ENCODE assay signal across 8 cellular contexts in the genomic region with DNA sequence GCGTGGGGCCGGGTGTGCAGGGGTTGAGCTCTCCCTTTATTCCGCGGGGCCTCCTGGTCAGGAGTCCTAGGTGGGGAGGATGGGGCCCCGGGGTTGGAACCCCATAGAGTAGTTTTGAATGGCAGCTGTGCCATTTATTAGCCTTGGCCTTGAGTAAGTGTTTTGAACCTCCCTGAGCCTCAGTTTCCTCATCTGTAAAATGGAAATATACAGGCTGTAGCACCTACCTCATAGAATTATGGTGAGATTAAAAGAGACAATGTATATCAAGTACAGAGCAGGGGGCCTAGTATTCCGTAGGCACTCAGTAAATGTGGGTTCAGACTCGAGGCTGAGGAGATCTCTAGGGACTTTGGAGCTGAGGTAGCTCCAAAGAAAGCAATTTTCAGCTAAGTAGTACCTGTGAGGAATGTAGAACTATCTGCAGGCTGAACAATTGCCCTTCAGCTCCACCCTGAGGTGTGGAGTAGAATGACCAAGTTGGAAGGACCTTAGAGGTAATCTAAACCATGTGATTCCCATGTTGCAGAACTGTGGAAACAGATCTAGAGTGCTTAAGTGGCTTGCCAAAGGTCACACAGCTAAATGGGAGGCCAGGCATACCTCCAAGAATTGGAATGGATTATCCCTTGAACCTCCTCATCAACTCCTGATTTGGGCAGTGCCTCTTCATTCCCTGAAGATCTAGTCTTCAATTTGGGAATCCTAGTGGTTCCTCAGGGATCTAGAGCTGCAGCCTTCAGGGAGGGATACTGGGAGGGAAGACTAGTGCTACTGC. TPM values are rescaled to one million over a fixed set of nuclear protein-coding genes. Genes with fewer than 3 reads are reported as not detected.
A peak's percentile ranks its signal among the peaks of the same experiment; 100 is the strongest.
DNase-seq lines count a peak whose midpoint lies in the region; ATAC-seq and TF ChIP-seq lines count a peak whose summit lies in the region.

No MANE protein-coding gene starts in this region.

- H3K27ac ChIP-seq in BLaER1, result peak overlapping the region; percentile 79
- no peak overlapping the region for H3K27ac ChIP-seq in fibroblast of lung (ENCODE audit: insufficient read depth, low read length)
- H3K27ac ChIP-seq in neural cell (ENCODE audit: low read length), result no peak overlapping the region

- peak overlapping the region; percentile 52 for H2AFZ ChIP-seq in fibroblast of lung (ENCODE audit: low read length)
- peak overlapping the region; percentile 21 for H2AFZ ChIP-seq in neural cell (ENCODE audit: low read depth, low read length)

- H3K9me3 ChIP-seq in BLaER1 (no peaks in the 10 kb centered on the region), fibroblast of lung (ENCODE audit: control insufficient read depth, insufficient read depth, low read depth, low read length) (no peaks in the 10 kb centered on the region), neural cell (ENCODE audit: low read length) (no peaks in the 10 kb centered on the region)

- H3K36me3 ChIP-seq in BLaER1, result peaks cover 26% of the 10 kb centered on the region; the same call in 1 of the 2 replicates
- no peaks in the 10 kb centered on the region for H3K36me3 ChIP-seq in fibroblast of lung (ENCODE audit: control insufficient read depth, insufficient read depth, low read length)
- H3K36me3 ChIP-seq in neural cell (ENCODE audit: insufficient read depth, low read length), result no peaks in the 10 kb centered on the region

- no peak for TF ChIP-seq RAD21 in neural cell (conservative IDR thresholded peaks at IDR 0.05)

- H4K20me1 ChIP-seq in BLaER1 (0 out of 2 replicates have a peak, but pooled peaks cover 8% of the 10 kb centered on the region), fibroblast of lung (ENCODE audit: control insufficient read depth, extremely low read depth, insufficient read depth, low read length) (no peaks in the 10 kb centered on the region), neural cell (ENCODE audit: insufficient read depth) (no peaks in the 10 kb centered on the region)

- H3K27me3 ChIP-seq in BLaER1 (no peaks in the 10 kb centered on the region), fibroblast of lung (ENCODE audit: control insufficient read depth, insufficient read depth, low read length) (no peaks in the 10 kb centered on the region), neural cell (ENCODE audit: insufficient read depth, low read depth, low read length) (no peaks in the 10 kb centered on the region)

- peak overlapping the region; percentile 87 for H3K4me2 ChIP-seq in BLaER1
- peak overlapping the region; percentile 60 for H3K4me2 ChIP-seq in fibroblast of lung (ENCODE audit: extremely low read depth, insufficient read depth, low read length)
- no peak overlapping the region for H3K4me2 ChIP-seq in neural cell (ENCODE audit: low read length)

- no peak for TF ChIP-seq EP300 in neural cell (conservative IDR thresholded peaks at IDR 0.05; ENCODE audit: poor library complexity, severe bottlenecking)

- DNase-seq in NCI-H2227 treated with DMSO at 0.1 percent for 48 hours (lab: John Stamatoyannopoulos, UW) (peak; percentile 55), fibroblast of lung (ENCODE audit: low read depth in 2 of 2) (peak; percentile 33 to 43), inferior parietal cortex (ENCODE audit: extremely low spot score) (no peak)
- peak; percentile 46 for DNase-seq in activated CD4-positive, alpha-beta T cell treated with anti-CD3 and anti-CD28 coated beads, Interleukin-2, amount 50 U/mL, for 1 hour

- H3K4me3 ChIP-seq in BLaER1 (peak overlapping the region; percentile 82), fibroblast of lung (replicated peaks in 1 of 4; ENCODE audit: control extremely low read depth in 1 of 4, insufficient read depth in 1 of 4, low read depth in 3 of 4, low read length in 4 of 4) (peak overlapping the region; percentile 47 to 90 (median 77)), neural cell (ENCODE audit: low read length) (peak overlapping the region; percentile 73)

- ATAC-seq in GM18861 (IDR thresholded peaks at IDR 0.05; ENCODE audit: unreplicated experiment) (peak; percentile 78), HG03095 (IDR thresholded peaks at IDR 0.05; ENCODE audit: unreplicated experiment) (peak; percentile 57)

- no peaks in the 10 kb centered on the region for H3F3A ChIP-seq in neural cell (ENCODE audit: insufficient read depth, low read length, poor library complexity, severe bottlenecking)

- H3K4me1 ChIP-seq in BLaER1 (peaks cover 18% of the 10 kb centered on the region), fibroblast of lung (ENCODE audit: control insufficient read depth, extremely low read depth, insufficient read depth, low read length) (no peaks in the 10 kb centered on the region)

- TF ChIP-seq CTCF in fibroblast of lung (conservative IDR thresholded peaks at IDR 0.05 in 1 of 2, IDR thresholded peaks at IDR 0.05 in 1 of 2; ENCODE audit: low read depth in 1 of 2, low read length in 2 of 2) (peak; percentile 14 to 22), neural cell (IDR thresholded peaks at IDR 0.05; ENCODE audit: poor library complexity, severe bottlenecking) (no peak)

- H3K9ac ChIP-seq in BLaER1, result peak overlapping the region; percentile 83
- H3K9ac ChIP-seq in fibroblast of lung (ENCODE audit: insufficient read depth, low read length), result no peak overlapping the region
- H3K9ac ChIP-seq in neural cell (ENCODE audit: low read length), result peak overlapping the region; percentile 48

- no peaks in the 10 kb centered on the region for H3K9me2 ChIP-seq in neural cell (ENCODE audit: insufficient read depth, low read length)

- H3K79me2 ChIP-seq in fibroblast of lung (ENCODE audit: control insufficient read depth, insufficient read depth, low read length) (no peaks in the 10 kb centered on the region), neural cell (replicated peaks; ENCODE audit: insufficient read depth, low read length) (no peaks in the 10 kb centered on the region)

TF ChIP-seq in neural cell, 6 proteins besides CTCF, POLR2A, EP300 and RAD21:
- TF ChIP-seq POLR2AphosphoS5 (IDR thresholded peaks at IDR 0.05) (no peak), SMC3 (conservative IDR thresholded peaks at IDR 0.05; ENCODE audit: poor library complexity) (no peak), EZH2 (IDR thresholded peaks at IDR 0.05; ENCODE audit: borderline replicate concordance, insufficient read depth, low read length, poor library complexity, severe bottlenecking) (no peak), TAF1 (IDR thresholded peaks at IDR 0.05; ENCODE audit: low read depth) (no peak), MXI1 (conservative IDR thresholded peaks at IDR 0.05; ENCODE audit: poor library complexity, severe bottlenecking) (no peak)
- TF ChIP-seq, protein P1, sequence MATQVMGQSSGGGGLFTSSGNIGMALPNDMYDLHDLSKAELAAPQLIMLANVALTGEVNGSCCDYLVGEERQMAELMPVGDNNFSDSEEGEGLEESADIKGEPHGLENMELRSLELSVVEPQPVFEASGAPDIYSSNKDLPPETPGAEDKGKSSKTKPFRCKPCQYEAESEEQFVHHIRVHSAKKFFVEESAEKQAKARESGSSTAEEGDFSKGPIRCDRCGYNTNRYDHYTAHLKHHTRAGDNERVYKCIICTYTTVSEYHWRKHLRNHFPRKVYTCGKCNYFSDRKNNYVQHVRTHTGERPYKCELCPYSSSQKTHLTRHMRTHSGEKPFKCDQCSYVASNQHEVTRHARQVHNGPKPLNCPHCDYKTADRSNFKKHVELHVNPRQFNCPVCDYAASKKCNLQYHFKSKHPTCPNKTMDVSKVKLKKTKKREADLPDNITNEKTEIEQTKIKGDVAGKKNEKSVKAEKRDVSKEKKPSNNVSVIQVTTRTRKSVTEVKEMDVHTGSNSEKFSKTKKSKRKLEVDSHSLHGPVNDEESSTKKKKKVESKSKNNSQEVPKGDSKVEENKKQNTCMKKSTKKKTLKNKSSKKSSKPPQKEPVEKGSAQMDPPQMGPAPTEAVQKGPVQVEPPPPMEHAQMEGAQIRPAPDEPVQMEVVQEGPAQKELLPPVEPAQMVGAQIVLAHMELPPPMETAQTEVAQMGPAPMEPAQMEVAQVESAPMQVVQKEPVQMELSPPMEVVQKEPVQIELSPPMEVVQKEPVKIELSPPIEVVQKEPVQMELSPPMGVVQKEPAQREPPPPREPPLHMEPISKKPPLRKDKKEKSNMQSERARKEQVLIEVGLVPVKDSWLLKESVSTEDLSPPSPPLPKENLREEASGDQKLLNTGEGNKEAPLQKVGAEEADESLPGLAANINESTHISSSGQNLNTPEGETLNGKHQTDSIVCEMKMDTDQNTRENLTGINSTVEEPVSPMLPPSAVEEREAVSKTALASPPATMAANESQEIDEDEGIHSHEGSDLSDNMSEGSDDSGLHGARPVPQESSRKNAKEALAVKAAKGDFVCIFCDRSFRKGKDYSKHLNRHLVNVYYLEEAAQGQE (IDR thresholded peaks at IDR 0.05; ENCODE audit: borderline replicate concordance), result no peak

RNA-seq across cellular contexts. Expression of a gene that starts 0.7 kb away (rescaled TPM):
- 10.8 and 12.4 TPM in 2 replicates for total RNA-seq in fibroblast of lung
- polyA plus RNA-seq in fibroblast of lung, result 12.8 and 18.9 TPM in 2 replicates
- polyA plus RNA-seq in fibroblast of lung (2012), result 10.5 and 15.4 TPM in 2 replicates
- polyA minus RNA-seq in fibroblast of lung (ENCODE audit: low replicate concordance), result 41.7 and 72.8 TPM in 2 replicates
- 30.1 and 32.0 TPM in 2 replicates for polyA plus RNA-seq in neural cell
- polyA minus RNA-seq in neural cell, result 7.9 and 12.7 TPM in 2 replicates

RNA-seq across cellular contexts. Expression of a gene that starts 11.7 kb away (rescaled TPM):
- 88.1 and 99.6 TPM in 2 replicates for total RNA-seq in fibroblast of lung
- 60.6 and 95.1 TPM in 2 replicates for polyA plus RNA-seq in fibroblast of lung
- 36.8 and 46.2 TPM in 2 replicates for polyA plus RNA-seq in fibroblast of lung (2012)
- 344 and 538 TPM in 2 replicates for polyA minus RNA-seq in fibroblast of lung (ENCODE audit: low replicate concordance)
- 28.9 and 45.5 TPM in 2 replicates for polyA plus RNA-seq in neural cell
- polyA minus RNA-seq in neural cell, result 105 and 118 TPM in 2 replicates

RNA-seq across cellular contexts. Expression of a gene that starts 31.7 kb away (rescaled TPM):
- total RNA-seq in fibroblast of lung, result 6.2 and 10.9 TPM in 2 replicates
- polyA plus RNA-seq in fibroblast of lung, result 53.1 and 61.8 TPM in 2 replicates
- polyA plus RNA-seq in fibroblast of lung (2012), result 70.3 and 88.5 TPM in 2 replicates
- 224 and 274 TPM in 2 replicates for polyA minus RNA-seq in fibroblast of lung (ENCODE audit: low replicate concordance)
- polyA plus RNA-seq in neural cell, result not detected in 2 replicates
- 0.81 and 1.2 TPM in 2 replicates for polyA minus RNA-seq in neural cell

RNA-seq across cellular contexts. Expression of a gene that starts 46.4 kb away (rescaled TPM):
- 25.7 and 44.6 TPM in 2 replicates for total RNA-seq in fibroblast of lung
- polyA plus RNA-seq in fibroblast of lung, result 24.6 and 38.1 TPM in 2 replicates
- polyA plus RNA-seq in fibroblast of lung (2012), result 23.6 and 31.6 TPM in 2 replicates
- polyA minus RNA-seq in fibroblast of lung (ENCODE audit: low replicate concordance), result 80.0 and 104 TPM in 2 replicates
- polyA plus RNA-seq in neural cell, result 14.5 and 16.4 TPM in 2 replicates
- polyA minus RNA-seq in neural cell, result 21.2 and 22.3 TPM in 2 replicates

Comparison
In these comparisons a context has a peak if more than half of its experiments do, and no peak if none do; other contexts are left out.
1. RNA of a gene that starts 31.7 kb away (polyA plus RNA-seq): 53.1 to 88.5 TPM in fibroblast of lung; not detected in neural cell; every median in the first group is over 10 times any median in the second.
2. Peak in every context shown above with its lines, with median percentiles within 50 percentile points of each other: H3K4me3 ChIP-seq.